ENCODE assay signal across 8 cellular contexts in the genomic region with DNA sequence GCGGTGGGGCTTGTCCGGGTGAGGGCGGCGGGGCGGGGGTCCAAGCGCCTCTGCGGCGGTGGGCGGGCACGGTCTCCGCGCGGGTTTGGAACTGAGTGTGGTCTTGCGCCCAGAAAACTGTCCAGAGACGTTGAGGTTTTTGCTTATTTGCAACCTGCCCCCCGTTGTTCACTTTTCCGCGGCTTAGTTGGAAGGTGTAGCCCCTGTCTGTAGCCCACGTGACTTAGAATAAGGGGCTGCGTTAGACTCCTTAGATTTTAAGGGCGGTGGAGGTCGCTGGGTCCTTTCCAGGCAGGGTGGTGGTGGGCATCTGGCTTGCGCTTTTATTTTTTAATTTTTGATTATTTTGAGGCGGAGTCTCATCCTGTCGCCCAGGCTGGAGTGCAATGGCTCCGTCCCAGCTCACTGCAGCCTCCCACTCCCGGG. TPM values are rescaled to one million over a fixed set of nuclear protein-coding genes. Genes with fewer than 3 reads are reported as not detected.
DNase-seq lines count a peak whose midpoint lies in the region; ATAC-seq, FAIRE-seq and TF ChIP-seq lines count a peak whose summit lies in the region.

No MANE protein-coding gene starts in this region.

- H3K4me3 ChIP-seq in keratinocyte (ENCODE audit: control insufficient read depth in 2 of 3, extremely low read depth in 1 of 3, insufficient read depth in 2 of 3, low read depth in 1 of 3, low read length in 3 of 3), result peak overlapping the region; percentile 73 to 96 (median 88)
- peak overlapping the region; percentile 72 to 98 for H3K4me3 ChIP-seq in testis

- H3K4me1 ChIP-seq in keratinocyte (ENCODE audit: control insufficient read depth, extremely low read depth, insufficient read depth, low read length), result peaks cover 15% of the 10 kb centered on the region
- H3K4me1 ChIP-seq in testis, result peaks cover 12% of the 10 kb centered on the region

- peaks cover 38% of the 10 kb centered on the region for H3K79me2 ChIP-seq in keratinocyte (ENCODE audit: control insufficient read depth, insufficient read depth, low read length)

- peaks cover 34% of the 10 kb centered on the region for H3K4me1 Mint-ChIP-seq in activated CD4-positive, alpha-beta T cell treated with anti-CD3 and anti-CD28 coated beads for 36 hours
- H3K4me1 Mint-ChIP-seq in activated CD8-positive, alpha-beta T cell treated with anti-CD3 and anti-CD28 coated beads, Interleukin-2, amount 10 ng/mL, durations not matched to agents 7 days and 5 days (ENCODE audit: low read depth), result peaks cover 34% of the 10 kb centered on the region

- peaks cover 47% of the 10 kb centered on the region for H3K36me3 Mint-ChIP-seq in activated CD4-positive, alpha-beta T cell treated with anti-CD3 and anti-CD28 coated beads for 36 hours (ENCODE audit: low read depth)
- H3K36me3 Mint-ChIP-seq in activated CD8-positive, alpha-beta T cell treated with anti-CD3 and anti-CD28 coated beads, Interleukin-2, amount 10 ng/mL, durations not matched to agents 7 days and 5 days (ENCODE audit: low read depth), result peaks cover 50% of the 10 kb centered on the region

- no peaks in the 10 kb centered on the region for H3K27me3 ChIP-seq in keratinocyte (ENCODE audit: control insufficient read depth, extremely low read depth, insufficient read depth, low read length)
- no peaks in the 10 kb centered on the region for H3K27me3 ChIP-seq in testis

- H4K20me1 ChIP-seq in keratinocyte (ENCODE audit: control insufficient read depth, extremely low read depth, insufficient read depth, low read length), result peaks cover 24% of the 10 kb centered on the region

- FAIRE-seq in keratinocyte (lab: Jason Lieb, UNC), result no peak

- POLR2A ChIA-PET in activated CD4-positive, alpha-beta T cell treated with anti-CD3 and anti-CD28 coated beads for 36 hours (lab: Charles Lee), result no interaction called here
- POLR2A ChIA-PET in activated CD8-positive, alpha-beta T cell treated with anti-CD3 and anti-CD28 coated beads, Interleukin-2, amount 10 ng/mL, durations not matched to agents 7 days and 5 days (lab: Charles Lee), result no interaction called here

- peak overlapping the region; percentile 94 for H3K4me3 Mint-ChIP-seq in activated CD4-positive, alpha-beta T cell treated with anti-CD3 and anti-CD28 coated beads for 36 hours
- peak overlapping the region; percentile 99 for H3K4me3 Mint-ChIP-seq in activated CD8-positive, alpha-beta T cell treated with anti-CD3 and anti-CD28 coated beads, Interleukin-2, amount 10 ng/mL, durations not matched to agents 7 days and 5 days

- no peak for ATAC-seq in activated CD4-positive, alpha-beta T cell treated with anti-CD3 and anti-CD28 coated beads for 36 hours
- peak; percentile 20 for ATAC-seq in activated CD8-positive, alpha-beta T cell treated with anti-CD3 and anti-CD28 coated beads, Interleukin-2, amount 10 ng/mL, durations not matched to agents 7 days and 5 days
- no peak for ATAC-seq in HG02588 (IDR thresholded peaks at IDR 0.05; ENCODE audit: unreplicated experiment)
- no peak for ATAC-seq in GM18505 (IDR thresholded peaks at IDR 0.05; ENCODE audit: unreplicated experiment)

- H3K36me3 ChIP-seq in keratinocyte (ENCODE audit: control insufficient read depth in 2 of 2, extremely low read depth in 1 of 2, insufficient read depth in 2 of 2, low read length in 2 of 2), result peaks cover 34 to 38% of the 10 kb centered on the region in 2 experiments
- no peaks in the 10 kb centered on the region for H3K36me3 ChIP-seq in testis (ENCODE audit: low read depth, missing control alignments)

- peak overlapping the region; percentile 94 for H3K9ac ChIP-seq in keratinocyte (ENCODE audit: control insufficient read depth, extremely low read depth, insufficient read depth, low read length)

- WGBS in testis, 2 donors, result 0 to 1% methylated on average over 14 to 27 of the region's 27 CpGs

- no peaks in the 10 kb centered on the region for H3K9me3 Mint-ChIP-seq in activated CD4-positive, alpha-beta T cell treated with anti-CD3 and anti-CD28 coated beads for 36 hours (ENCODE audit: low read depth)
- H3K9me3 Mint-ChIP-seq in activated CD8-positive, alpha-beta T cell treated with anti-CD3 and anti-CD28 coated beads, Interleukin-2, amount 10 ng/mL, durations not matched to agents 7 days and 5 days (ENCODE audit: insufficient read depth), result no peaks in the 10 kb centered on the region

- dilution Hi-C loops in keratinocyte (cut with MboI; ENCODE audit: extremely low pct_ligation_motif_present, low sequenced_read_pairs), result no loop called here

- intact Hi-C loops in activated CD4-positive, alpha-beta T cell treated with anti-CD3 and anti-CD28 coated beads for 36 hours (cut with DNase I, micrococcal nuclease), result loop anchor here (1.0 to 5.0 kb wide), 10 partner anchors 32 to 642 kb away; partner anchors contain the start of genes DAZAP1 (in 2 of the 2), ADAMTSL5 (in 1 of the 2), C19orf25 (in 1 of the 2) and FAM174C (in 1 of the 2)
- intact Hi-C loops in testis (cut with DNase I; ENCODE audit: low total_unique reads), result no loop called here

- H3K27me3 Mint-ChIP-seq in activated CD4-positive, alpha-beta T cell treated with anti-CD3 and anti-CD28 coated beads for 36 hours, result no peaks in the 10 kb centered on the region
- H3K27me3 Mint-ChIP-seq in activated CD8-positive, alpha-beta T cell treated with anti-CD3 and anti-CD28 coated beads, Interleukin-2, amount 10 ng/mL, durations not matched to agents 7 days and 5 days (ENCODE audit: low read depth), result no peaks in the 10 kb centered on the region

- H3K27ac Mint-ChIP-seq in activated CD4-positive, alpha-beta T cell treated with anti-CD3 and anti-CD28 coated beads for 36 hours, result peak overlapping the region; percentile 99
- peak overlapping the region; percentile 99 for H3K27ac Mint-ChIP-seq in activated CD8-positive, alpha-beta T cell treated with anti-CD3 and anti-CD28 coated beads, Interleukin-2, amount 10 ng/mL, durations not matched to agents 7 days and 5 days

- H3K27ac ChIP-seq in keratinocyte (ENCODE audit: control insufficient read depth, insufficient read depth, low read length), result peak overlapping the region; percentile 88
- H3K27ac ChIP-seq in testis, result peak overlapping the region; percentile 84 to 89

- no peak for TF ChIP-seq POLR2A in testis (IDR thresholded peaks at IDR 0.05)
- no peak for TF ChIP-seq POLR2A in GM18505 (IDR thresholded peaks at IDR 0.05; ENCODE audit: borderline replicate concordance, extremely low read depth, insufficient read depth, insufficient read length)

- peak overlapping the region; percentile 87 for H3K4me2 ChIP-seq in keratinocyte (ENCODE audit: control insufficient read depth, extremely low read depth, insufficient read depth, low read depth, low read length)

- no peak overlapping the region for H2AFZ ChIP-seq in keratinocyte (ENCODE audit: control insufficient read depth, low read length)

- H3K9me1 ChIP-seq in keratinocyte (ENCODE audit: control insufficient read depth, extremely low read depth, insufficient read depth, low read length), result no peaks in the 10 kb centered on the region

- CTCF ChIA-PET in activated CD4-positive, alpha-beta T cell treated with anti-CD3 and anti-CD28 coated beads for 36 hours (lab: Charles Lee), result interaction anchor here (1.0 to 1.6 kb wide), 2 partner anchors 34 to 195 kb away, joined by 3 read pairs; no protein-coding TSS in a partner anchor
- CTCF ChIA-PET in activated CD8-positive, alpha-beta T cell treated with anti-CD3 and anti-CD28 coated beads, Interleukin-2, amount 10 ng/mL, durations not matched to agents 7 days and 5 days (lab: Charles Lee), result no interaction called here

- TF ChIP-seq CTCF in keratinocyte (optimal IDR thresholded peaks at IDR 0.05 in 1 of 3, IDR thresholded peaks at IDR 0.05 in 1 of 3, conservative IDR thresholded peaks at IDR 0.05 in 1 of 3; ENCODE audit: extremely low read depth in 1 of 3, insufficient read depth in 2 of 3, low read length in 3 of 3) (no peak), testis (IDR thresholded peaks at IDR 0.05) (no peak)

- no peaks in the 10 kb centered on the region for H3K9me3 ChIP-seq in keratinocyte (ENCODE audit: control insufficient read depth, low read depth, low read length)
- no peaks in the 10 kb centered on the region for H3K9me3 ChIP-seq in testis

- DNase-seq in activated CD4-positive, alpha-beta T cell treated with anti-CD3 and anti-CD28 coated beads for 36 hours, result no peak
- no peak for DNase-seq in activated CD4-positive, alpha-beta T cell treated with anti-CD3 and anti-CD28 coated beads, Interleukin-2, amount 50 U/mL, for 48 hours
- DNase-seq in activated CD8-positive, alpha-beta T cell treated with anti-CD3 and anti-CD28 coated beads, Interleukin-2, amount 10 ng/mL, durations not matched to agents 7 days and 5 days, result no peak
- DNase-seq in keratinocyte (ENCODE audit: low read depth, low spot score) (no peak), testis (no peak), NCI-H1092 treated with DMSO at 0.1 percent for 48 hours (lab: John Stamatoyannopoulos, UW) (no peak)

RNA-seq across cellular contexts. Expression of gene RPS15, which starts 0.8 kb away (rescaled TPM):
- total RNA-seq in activated CD4-positive, alpha-beta T cell treated with anti-CD3 and anti-CD28 coated beads for 36 hours, result 1,000 to 10,000 TPM; 1,716 to 1,858 TPM
- 1,000 to 10,000 TPM; 1,384 TPM for total RNA-seq in activated CD8-positive, alpha-beta T cell treated with anti-CD3 and anti-CD28 coated beads, Interleukin-2, amount 10 ng/mL, durations not matched to agents 7 days and 5 days
- polyA plus RNA-seq in keratinocyte, result 795 to 1,391 TPM (median 803 TPM) in 3 replicates
- polyA plus RNA-seq in keratinocyte (2011; ENCODE audit: low read depth), result 362 TPM
- polyA plus RNA-seq in keratinocyte (2011; cell fraction: cytosol; rRNA removed), result 749 and 1,693 TPM in 2 replicates
- polyA plus RNA-seq in keratinocyte (2011; cell fraction: nucleus; rRNA removed), result 422 and 446 TPM in 2 replicates
- polyA plus RNA-seq in keratinocyte (2012; ENCODE audit: low replicate concordance), result 1,800 and 1,869 TPM in 2 replicates
- polyA minus RNA-seq in keratinocyte, result 373 to 635 TPM (median 449 TPM) in 3 replicates
- polyA minus RNA-seq in keratinocyte (2011; cell fraction: cytosol; rRNA and poly(A)+ RNA removed), result 1,642 TPM
- polyA minus RNA-seq in keratinocyte (2011; cell fraction: nucleus; rRNA and poly(A)+ RNA removed), result 171 and 204 TPM in 2 replicates
- total RNA-seq in testis, result 1,000 to 10,000 TPM; 1,248 to 1,750 TPM
- 768 TPM for polyA plus RNA-seq in testis (ENCODE audit: insufficient read depth, low read depth, low replicate concordance)

RNA-seq across cellular contexts. Expression of gene APC2, which starts 11.0 kb away (rescaled TPM):
- total RNA-seq in activated CD4-positive, alpha-beta T cell treated with anti-CD3 and anti-CD28 coated beads for 36 hours, result under 1 TPM; 0.09 to 0.14 TPM
- total RNA-seq in activated CD8-positive, alpha-beta T cell treated with anti-CD3 and anti-CD28 coated beads, Interleukin-2, amount 10 ng/mL, durations not matched to agents 7 days and 5 days, result not detected
- polyA plus RNA-seq in keratinocyte, result 0.01 to 0.05 TPM (median 0.01 TPM) in 3 replicates
- polyA plus RNA-seq in keratinocyte (2011; ENCODE audit: low read depth), result not detected
- 0.01 and 0.03 TPM in 2 replicates for polyA plus RNA-seq in keratinocyte (2011; cell fraction: cytosol; rRNA removed)
- polyA plus RNA-seq in keratinocyte (2011; cell fraction: nucleus; rRNA removed), result 0.08 and 0.11 TPM in 2 replicates
- 0.16 and 0.20 TPM in 2 replicates for polyA plus RNA-seq in keratinocyte (2012; ENCODE audit: low replicate concordance)
- 0.03 to 0.13 TPM in 2 of 3 replicates, not detected in the other for polyA minus RNA-seq in keratinocyte
- polyA minus RNA-seq in keratinocyte (2011; cell fraction: cytosol; rRNA and poly(A)+ RNA removed), result not detected
- 0.21 and 0.54 TPM in 2 replicates for polyA minus RNA-seq in keratinocyte (2011; cell fraction: nucleus; rRNA and poly(A)+ RNA removed)
- 1 to 10 TPM; 4.6 to 5.9 TPM for total RNA-seq in testis
- 2.8 TPM for polyA plus RNA-seq in testis (ENCODE audit: insufficient read depth, low read depth, low replicate concordance)

RNA-seq across cellular contexts. Expression of gene DAZAP1, which starts 31.6 kb away (rescaled TPM):
- total RNA-seq in activated CD4-positive, alpha-beta T cell treated with anti-CD3 and anti-CD28 coated beads for 36 hours, result 100 to 1,000 TPM; 248 to 347 TPM
- total RNA-seq in activated CD8-positive, alpha-beta T cell treated with anti-CD3 and anti-CD28 coated beads, Interleukin-2, amount 10 ng/mL, durations not matched to agents 7 days and 5 days, result 100 to 1,000 TPM; 264 to 270 TPM
- polyA plus RNA-seq in keratinocyte, result 56.4 to 99.2 TPM (median 71.6 TPM) in 3 replicates
- polyA plus RNA-seq in keratinocyte (2011; ENCODE audit: low read depth), result 75.7 TPM
- 33.6 and 50.2 TPM in 2 replicates for polyA plus RNA-seq in keratinocyte (2011; cell fraction: cytosol; rRNA removed)
- 72.0 and 80.3 TPM in 2 replicates for polyA plus RNA-seq in keratinocyte (2011; cell fraction: nucleus; rRNA removed)
- polyA plus RNA-seq in keratinocyte (2012; ENCODE audit: low replicate concordance), result 35.2 and 91.1 TPM in 2 replicates
- 24.9 to 70.2 TPM (median 27.3 TPM) in 3 replicates for polyA minus RNA-seq in keratinocyte
- 40.5 TPM for polyA minus RNA-seq in keratinocyte (2011; cell fraction: cytosol; rRNA and poly(A)+ RNA removed)
- 20.7 and 38.5 TPM in 2 replicates for polyA minus RNA-seq in keratinocyte (2011; cell fraction: nucleus; rRNA and poly(A)+ RNA removed)
- total RNA-seq in testis, result 10 to 100 TPM; 97.9 to 99.6 TPM
- polyA plus RNA-seq in testis (ENCODE audit: insufficient read depth, low read depth, low replicate concordance), result 215 TPM

RNA-seq across cellular contexts. Expression of gene GAMT, which starts 37.6 kb away (rescaled TPM):
- 10 to 100 TPM; 30.4 to 31.5 TPM for total RNA-seq in activated CD4-positive, alpha-beta T cell treated with anti-CD3 and anti-CD28 coated beads for 36 hours
- 10 to 100 TPM; 26.2 to 26.8 TPM for total RNA-seq in activated CD8-positive, alpha-beta T cell treated with anti-CD3 and anti-CD28 coated beads, Interleukin-2, amount 10 ng/mL, durations not matched to agents 7 days and 5 days
- polyA plus RNA-seq in keratinocyte, result 5.7 to 15.6 TPM (median 7.6 TPM) in 3 replicates
- 2.3 TPM for polyA plus RNA-seq in keratinocyte (2011; ENCODE audit: low read depth)
- 5.4 and 11.0 TPM in 2 replicates for polyA plus RNA-seq in keratinocyte (2011; cell fraction: cytosol; rRNA removed)
- 2.8 and 4.4 TPM in 2 replicates for polyA plus RNA-seq in keratinocyte (2011; cell fraction: nucleus; rRNA removed)
- polyA plus RNA-seq in keratinocyte (2012; ENCODE audit: low replicate concordance), result 7.6 and 8.1 TPM in 2 replicates
- 3.4 to 8.3 TPM (median 7.1 TPM) in 3 replicates for polyA minus RNA-seq in keratinocyte
- polyA minus RNA-seq in keratinocyte (2011; cell fraction: cytosol; rRNA and poly(A)+ RNA removed), result 12.1 TPM
- polyA minus RNA-seq in keratinocyte (2011; cell fraction: nucleus; rRNA and poly(A)+ RNA removed), result 1.3 and 1.5 TPM in 2 replicates
- total RNA-seq in testis, result 100 to 1,000 TPM; 144 to 191 TPM
- polyA plus RNA-seq in testis (ENCODE audit: insufficient read depth, low read depth, low replicate concordance), result 92.2 TPM

RNA-seq across cellular contexts. Expression of gene C19orf25, which starts 40.1 kb away (rescaled TPM):
- total RNA-seq in activated CD4-positive, alpha-beta T cell treated with anti-CD3 and anti-CD28 coated beads for 36 hours, result 10 to 100 TPM; 19.9 to 26.9 TPM
- total RNA-seq in activated CD8-positive, alpha-beta T cell treated with anti-CD3 and anti-CD28 coated beads, Interleukin-2, amount 10 ng/mL, durations not matched to agents 7 days and 5 days, result 10 to 100 TPM; 33.3 to 38.2 TPM
- polyA plus RNA-seq in keratinocyte, result 11.2 to 24.9 TPM (median 13.8 TPM) in 3 replicates
- polyA plus RNA-seq in keratinocyte (2011; ENCODE audit: low read depth), result 5.0 TPM
- 12.9 and 35.3 TPM in 2 replicates for polyA plus RNA-seq in keratinocyte (2011; cell fraction: cytosol; rRNA removed)
- polyA plus RNA-seq in keratinocyte (2011; cell fraction: nucleus; rRNA removed), result 16.8 and 23.9 TPM in 2 replicates
- polyA plus RNA-seq in keratinocyte (2012; ENCODE audit: low replicate concordance), result 17.7 and 18.7 TPM in 2 replicates
- polyA minus RNA-seq in keratinocyte, result 6.2 to 16.8 TPM (median 10.1 TPM) in 3 replicates
- polyA minus RNA-seq in keratinocyte (2011; cell fraction: cytosol; rRNA and poly(A)+ RNA removed), result 30.5 TPM
- polyA minus RNA-seq in keratinocyte (2011; cell fraction: nucleus; rRNA and poly(A)+ RNA removed), result 13.4 and 14.5 TPM in 2 replicates
- total RNA-seq in testis, result 10 to 100 TPM; 55.4 to 72.5 TPM
- polyA plus RNA-seq in testis (ENCODE audit: insufficient read depth, low read depth, low replicate concordance), result 39.3 TPM

Comparison
In these comparisons a context has a peak if more than half of its experiments do, and no peak if none do; other contexts are left out.
1. RNA of gene APC2, which starts 11.0 kb away (total RNA-seq): 4.6 to 5.9 TPM in testis; 0.09 to 0.14 TPM in activated CD4-positive, alpha-beta T cell treated with anti-CD3 and anti-CD28 coated beads for 36 hours and not detected in activated CD8-positive, alpha-beta T cell treated with anti-CD3 and anti-CD28 coated beads, Interleukin-2, amount 10 ng/mL, durations not matched to agents 7 days and 5 days; every median in the first group is over 4 times any median in the second.